ENCODE assay signal across 8 cellular contexts in the genomic region with DNA sequence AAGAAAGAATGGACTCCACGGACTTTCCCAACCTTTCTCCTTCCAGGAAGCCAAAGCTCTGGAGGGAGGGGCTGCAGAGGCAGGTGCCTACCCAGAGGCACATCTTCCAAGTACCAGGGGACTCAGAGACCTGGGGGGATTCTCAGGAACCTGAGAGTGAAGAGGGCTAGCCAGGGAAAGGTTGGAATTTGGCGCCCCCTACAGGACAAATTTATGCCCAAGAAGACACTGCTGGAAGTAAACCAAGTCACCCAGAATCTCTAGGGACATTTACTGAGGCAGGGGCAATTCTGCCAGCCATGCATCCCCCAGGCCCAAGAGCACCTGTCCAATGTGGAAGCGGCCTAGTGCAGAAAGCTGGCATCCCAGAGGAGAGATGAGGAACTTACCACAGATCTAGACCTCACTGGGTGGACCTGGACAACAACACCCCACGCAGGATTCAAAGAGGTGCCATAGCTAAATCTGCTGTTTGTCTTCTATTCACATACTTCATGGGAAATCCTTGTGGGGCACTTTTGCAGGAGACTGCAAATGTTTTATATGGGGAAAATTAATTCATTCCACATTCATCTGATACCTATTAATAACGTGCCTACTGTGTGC. TPM values are rescaled to one million over a fixed set of nuclear protein-coding genes. Genes with fewer than 3 reads are reported as not detected.
A peak's percentile ranks its signal among the peaks of the same experiment; 100 is the strongest.
DNase-seq lines count a peak whose midpoint lies in the region; ATAC-seq and TF ChIP-seq lines count a peak whose summit lies in the region.

No MANE protein-coding gene starts in this region.

- no peak overlapping the region for H3K27ac ChIP-seq in CD8-positive, alpha-beta memory T cell (ENCODE audit: low read depth, low read length)
- H3K27ac ChIP-seq in left ventricle myocardium inferior (replicated peaks) (no peak overlapping the region), sigmoid colon (no peak overlapping the region)

- POLR2A ChIA-PET in CD8-positive, alpha-beta memory T cell (lab: Charles Lee): interaction anchor here (0.6 kb wide), 1 partner anchor 356 kb away, joined by 4 read pairs; no protein-coding TSS in a partner anchor

- no peaks in the 10 kb centered on the region for H3K27me3 Mint-ChIP-seq in CD8-positive, alpha-beta memory T cell
- H3K27me3 Mint-ChIP-seq in activated T-cell treated with anti-CD3 and anti-CD28 coated beads, Interleukin-2, amount 50 U/mL, for 24 hours: no peaks in the 10 kb centered on the region

- no peak for TF ChIP-seq EP300 in sigmoid colon (IDR thresholded peaks at IDR 0.05)

- H3K27me3 ChIP-seq in CD8-positive, alpha-beta memory T cell (ENCODE audit: insufficient read depth, low read length, poor library complexity, severe bottlenecking): no peaks in the 10 kb centered on the region
- H3K27me3 ChIP-seq in left ventricle myocardium inferior (ENCODE audit: low read depth): no peaks in the 10 kb centered on the region
- no peaks in the 10 kb centered on the region for H3K27me3 ChIP-seq in sigmoid colon

- WGBS in sigmoid colon, 2 donors: 54 to 58% methylated on average over 5 of the region's 5 CpGs

- TF ChIP-seq CTCF in left ventricle myocardium inferior (IDR thresholded peaks at IDR 0.05; ENCODE audit: borderline replicate concordance) (peak; percentile 75), sigmoid colon (IDR thresholded peaks at IDR 0.05) (peak in 2 of 4 experiments; percentile 35 to 43)

- CTCF ChIA-PET in CD8-positive, alpha-beta memory T cell (lab: Charles Lee): interaction anchor here (1.1 to 2.3 kb wide), 4 partner anchors 9 to 263 kb away, joined by 3 to 7 read pairs (median 4); no protein-coding TSS in a partner anchor

- no peak overlapping the region for H3K4me3 Mint-ChIP-seq in CD8-positive, alpha-beta memory T cell
- no peak overlapping the region for H3K4me3 Mint-ChIP-seq in activated T-cell treated with anti-CD3 and anti-CD28 coated beads, Interleukin-2, amount 50 U/mL, for 24 hours

- no peaks in the 10 kb centered on the region for H3K4me1 Mint-ChIP-seq in CD8-positive, alpha-beta memory T cell
- H3K4me1 Mint-ChIP-seq in activated T-cell treated with anti-CD3 and anti-CD28 coated beads, Interleukin-2, amount 50 U/mL, for 24 hours (ENCODE audit: low read depth): no peaks in the 10 kb centered on the region

- no peaks in the 10 kb centered on the region for H3K36me3 ChIP-seq in CD8-positive, alpha-beta memory T cell (ENCODE audit: insufficient read depth, low read length)
- no peaks in the 10 kb centered on the region for H3K36me3 ChIP-seq in left ventricle myocardium inferior
- H3K36me3 ChIP-seq in sigmoid colon: no peaks in the 10 kb centered on the region

- H3K9me3 Mint-ChIP-seq in CD8-positive, alpha-beta memory T cell: no peaks in the 10 kb centered on the region
- no peaks in the 10 kb centered on the region for H3K9me3 Mint-ChIP-seq in activated T-cell treated with anti-CD3 and anti-CD28 coated beads, Interleukin-2, amount 50 U/mL, for 24 hours

- no peaks in the 10 kb centered on the region for H3K4me1 ChIP-seq in CD8-positive, alpha-beta memory T cell (ENCODE audit: insufficient read depth, low read length)
- H3K4me1 ChIP-seq in left ventricle myocardium inferior: no peaks in the 10 kb centered on the region
- no peaks in the 10 kb centered on the region for H3K4me1 ChIP-seq in sigmoid colon

- ATAC-seq in GM19351 (IDR thresholded peaks at IDR 0.05; ENCODE audit: unreplicated experiment): peak; percentile 79
- ATAC-seq in HG02571 (IDR thresholded peaks at IDR 0.05; ENCODE audit: unreplicated experiment): no peak

- DNase-seq in CD8-positive, alpha-beta memory T cell: peak in 3 of 5 donors; percentile 3 to 20 (median 9)
- DNase-seq in NCI-H345 treated with DMSO at 0.1 percent for 48 hours (lab: John Stamatoyannopoulos, UW; ENCODE audit: unreplicated experiment): peak; percentile 3
- peak; percentile 47 for DNase-seq in activated T-cell treated with anti-CD3 and anti-CD28 coated beads, Interleukin-2, amount 50 U/mL, for 24 hours
- DNase-seq in left ventricle myocardium inferior: no peak
- peak; percentile 20 to 60 (median 21) for DNase-seq in stimulated activated CD4-positive, alpha-beta T cell treated with anti-CD3 and anti-CD28 coated beads, Interleukin-12 subunit alpha, Interleukin-12 subunit beta, amount 100 ng/mL, for 48 hours (ENCODE audit: low read depth in 2 of 3, low spot score in 1 of 3)
- no peak for DNase-seq in sigmoid colon

- intact Hi-C loops in left ventricle myocardium inferior (cut with micrococcal nuclease) (no loop called here), sigmoid colon (cut with DNase I) (no loop called here)

- no peaks in the 10 kb centered on the region for H3K36me3 Mint-ChIP-seq in CD8-positive, alpha-beta memory T cell
- H3K36me3 Mint-ChIP-seq in activated T-cell treated with anti-CD3 and anti-CD28 coated beads, Interleukin-2, amount 50 U/mL, for 24 hours (ENCODE audit: low read depth): no peaks in the 10 kb centered on the region

- TF ChIP-seq POLR2A in sigmoid colon (IDR thresholded peaks at IDR 0.05): no peak

- no peak overlapping the region for H3K27ac Mint-ChIP-seq in CD8-positive, alpha-beta memory T cell
- no peak overlapping the region for H3K27ac Mint-ChIP-seq in activated T-cell treated with anti-CD3 and anti-CD28 coated beads, Interleukin-2, amount 50 U/mL, for 24 hours

- H3K9me3 ChIP-seq in CD8-positive, alpha-beta memory T cell (ENCODE audit: low read length): no peaks in the 10 kb centered on the region
- H3K9me3 ChIP-seq in left ventricle myocardium inferior (replicated peaks) (no peaks in the 10 kb centered on the region), sigmoid colon (no peaks in the 10 kb centered on the region)

- H3K4me3 ChIP-seq in CD8-positive, alpha-beta memory T cell (ENCODE audit: low read length): no peak overlapping the region
- H3K4me3 ChIP-seq in left ventricle myocardium inferior (no peak overlapping the region), sigmoid colon (no peak overlapping the region)

RNA-seq across cellular contexts. Expression of a gene that starts 25.9 kb away (rescaled TPM):
- total RNA-seq in CD8-positive, alpha-beta memory T cell: 1 to 10 TPM; 5.9 to 6.3 TPM
- 16.9 TPM for polyA plus RNA-seq in CD8-positive, alpha-beta memory T cell
- total RNA-seq in left ventricle myocardium inferior (3.5 TPM), sigmoid colon (10 to 100 TPM in 1 of 4 donors, 1 to 10 TPM in 3; 3.3 to 11.8 (median 5.9) TPM)
- 10 to 100 TPM in 2 of 3 donors, 1 to 10 TPM in 1; 9.4 to 22.2 (median 19.2) TPM for polyA plus RNA-seq in sigmoid colon

RNA-seq across cellular contexts. Expression of a gene that starts 58.8 kb away (rescaled TPM):
- total RNA-seq in CD8-positive, alpha-beta memory T cell: under 1 TPM; 0.62 to 0.68 TPM
- 0.35 TPM for polyA plus RNA-seq in CD8-positive, alpha-beta memory T cell
- 131 TPM for total RNA-seq in left ventricle myocardium inferior
- 10 to 100 TPM in 1 of 4 donors, 1 to 10 TPM in 3; 5.9 to 27.4 (median 8.3) TPM for total RNA-seq in sigmoid colon
- polyA plus RNA-seq in sigmoid colon: 10 to 100 TPM in 1 of 3 donors, 1 to 10 TPM in 2; 5.9 to 18.6 (median 8.3) TPM

Comparison
In these comparisons a context has a peak if more than half of its experiments do, and no peak if none do; other contexts are left out.
1. DNase-seq: peak in CD8-positive, alpha-beta memory T cell (3 of 5), NCI-H345 treated with DMSO at 0.1 percent for 48 hours (single experiment), activated T-cell treated with anti-CD3 and anti-CD28 coated beads, Interleukin-2, amount 50 U/mL, for 24 hours (single experiment) and stimulated activated CD4-positive, alpha-beta T cell treated with anti-CD3 and anti-CD28 coated beads, Interleukin-12 subunit alpha, Interleukin-12 subunit beta, amount 100 ng/mL, for 48 hours (3 of 3); none in left ventricle myocardium inferior (single experiment) and sigmoid colon (single experiment).